Comparison of ENCODE assay signal across 10 cellular contexts in genomic region chr4:53703267-53703655, GRCh38.
DNase-seq lines count a peak whose midpoint lies in the region; ATAC-seq, FAIRE-seq and TF ChIP-seq lines count a peak whose summit lies in the region.
"Had no signal": no experiment of that assay in that cellular context is flagged by ENCODE, and none has a peak within 500 bp of the region (broad histone marks: within the 10 kb centered on the region; RNA-seq: fewer than 3 reads in every experiment).

No MANE protein-coding gene starts in this region.

- H4K20me1 ChIP-seq in HCT116 (ENCODE audit: insufficient read depth), result no peaks in the 10 kb centered on the region

- no peak for FAIRE-seq in RCC 7860 (lab: Jason Lieb, UNC)
- FAIRE-seq: endometrium had no signal

- H3K4me1 ChIP-seq in HCT116 (ENCODE audit: control insufficient read depth in 1 of 2, insufficient read depth in 2 of 2, low read length in 2 of 2) (peaks cover 12 to 15% of the 10 kb centered on the region in 2 experiments), liver (ENCODE audit: control insufficient read depth in 4 of 4, insufficient read depth in 4 of 4, low read length in 3 of 4) (peaks cover 4 to 25% (median 12%) of the 10 kb centered on the region in 4 donors)

- no peaks in the 10 kb centered on the region for H3K36me3 Mint-ChIP-seq in activated naive CD8-positive, alpha-beta T cell treated with anti-CD3 and anti-CD28 coated beads for 36 hours
- H3K36me3 Mint-ChIP-seq in stimulated activated naive B cell treated with anti-CD40 and anti-IgM and Interleukin-4, amounts not matched to agents 10 μg/mL and 1 μg/mL and 100 μg/mL, for 72 hours, result peaks cover 0 to 10% of the 10 kb centered on the region in 2 donors

- no peak for TF ChIP-seq RAD21 in HCT116 (IDR thresholded peaks at IDR 0.05; ENCODE audit: low read depth)
- TF ChIP-seq RAD21 in liver (IDR thresholded peaks at IDR 0.05), result no peak

- peaks cover 12% of the 10 kb centered on the region for H3K4me1 Mint-ChIP-seq in activated naive CD8-positive, alpha-beta T cell treated with anti-CD3 and anti-CD28 coated beads for 36 hours
- peaks cover 35 to 54% of the 10 kb centered on the region in 2 donors for H3K4me1 Mint-ChIP-seq in stimulated activated naive B cell treated with anti-CD40 and anti-IgM and Interleukin-4, amounts not matched to agents 10 μg/mL and 1 μg/mL and 100 μg/mL, for 72 hours

- TF ChIP-seq CTCF in HCT116 (IDR thresholded peaks at IDR 0.05 in 2 of 3, conservative IDR thresholded peaks at IDR 0.05 in 1 of 3; ENCODE audit: borderline replicate concordance in 1 of 3, insufficient read depth in 1 of 3, low read depth in 2 of 3, low read length in 2 of 3) (no peak), liver (IDR thresholded peaks at IDR 0.05; ENCODE audit: low read depth, low read length, missing input control) (no peak)

- no peaks in the 10 kb centered on the region; the same call in 1 of the 2 replicates for H3K27me3 ChIP-seq in HCT116 (ENCODE audit: insufficient read depth, low read length)
- H3K27me3 ChIP-seq in liver (ENCODE audit: control insufficient read depth in 4 of 4, insufficient read depth in 4 of 4, low read length in 3 of 4), result no peaks in the 10 kb centered on the region

- no peak overlapping the region for H3K4me3 ChIP-seq in HCT116 (replicated peaks in 1 of 2; ENCODE audit: low read depth in 1 of 2, low read length in 2 of 2)
- no peak overlapping the region for H3K4me3 ChIP-seq in liver (ENCODE audit: low read depth in 1 of 3, low read length in 3 of 3)

- H3K36me3 ChIP-seq in HCT116 (ENCODE audit: control insufficient read depth in 1 of 2, insufficient read depth in 2 of 2, low read length in 2 of 2) (no peaks in the 10 kb centered on the region), liver (ENCODE audit: control insufficient read depth in 4 of 4, insufficient read depth in 3 of 4, low read depth in 1 of 4, low read length in 3 of 4) (no peaks in the 10 kb centered on the region)

- H3K27me3 Mint-ChIP-seq in activated naive CD8-positive, alpha-beta T cell treated with anti-CD3 and anti-CD28 coated beads for 36 hours, result peaks cover 31% of the 10 kb centered on the region
- no peaks in the 10 kb centered on the region for H3K27me3 Mint-ChIP-seq in stimulated activated naive B cell treated with anti-CD40 and anti-IgM and Interleukin-4, amounts not matched to agents 10 μg/mL and 1 μg/mL and 100 μg/mL, for 72 hours

- H2AFZ ChIP-seq in HCT116 (ENCODE audit: low read depth, low read length, poor library complexity, severe bottlenecking), result peak overlapping the region; percentile 85

- no peak for ATAC-seq in HCT116
- ATAC-seq in stimulated activated naive B cell treated with anti-CD40 and anti-IgM and Interleukin-4, amounts not matched to agents 10 μg/mL and 1 μg/mL and 100 μg/mL, for 72 hours (replicated peaks), result no peak
- no peak for ATAC-seq in HG03571 (IDR thresholded peaks at IDR 0.05; ENCODE audit: unreplicated experiment)

- H3K9ac ChIP-seq in HCT116 (ENCODE audit: low read length) (no peak overlapping the region), liver (ENCODE audit: low read depth in 1 of 2, low read length in 2 of 2) (no peak overlapping the region)

- H3K27ac ChIP-seq in HCT116 (ENCODE audit: low read depth, low read length) (no peak overlapping the region), liver (ENCODE audit: low read depth in 1 of 2, low read length in 2 of 2) (peak overlapping the region; percentile 32 to 51)

- no peaks in the 10 kb centered on the region for H3K9me2 ChIP-seq in HCT116 (ENCODE audit: insufficient read depth)

- RAD21 ChIA-PET in HCT116 (lab: Charles Lee; ENCODE audit: low non-redundant PET in 1 of 2, low total read pairs in 2 of 2, uncharacterized antibody in 2 of 2, unreplicated experiment in 2 of 2), result interaction anchor here in 1 of 2 experiments (1.5 kb wide), 1 partner anchor 531 kb away, joined by 5 read pairs; no protein-coding TSS in a partner anchor

- BruUV-seq in HCT116 (replicated peaks; lab: Mats Ljungman, UMichigan), result no TSS peak

- peak overlapping the region; percentile 75 for H3K4me2 ChIP-seq in HCT116 (ENCODE audit: low read length)

- DNase-seq in HCT116 (ENCODE audit: low read depth, low spot score) (no peak), COR-L47 (lab: John Stamatoyannopoulos, UW) (no peak), GM03348 (ENCODE audit: low spot score) (no peak), RCC 7860 (ENCODE audit: low spot score) (no peak)
- DNase-seq in activated naive CD8-positive, alpha-beta T cell treated with anti-CD3 and anti-CD28 coated beads for 36 hours, result no peak
- no peak for DNase-seq in stimulated activated naive B cell treated with anti-CD40 and anti-IgM and Interleukin-4, amounts not matched to agents 10 μg/mL and 1 μg/mL and 100 μg/mL, for 72 hours
- DNase-seq: stimulated activated CD4-positive, alpha-beta T cell treated with anti-CD3 and anti-CD28 coated beads, Interleukin-2, amount 100 ng/mL, for 24 hours had no signal

- H3K9me3 ChIP-seq in HCT116 (ENCODE audit: control insufficient read depth in 1 of 2, insufficient read depth in 1 of 2, low read depth in 1 of 2, low read length in 2 of 2) (no peaks in the 10 kb centered on the region), liver (ENCODE audit: control insufficient read depth in 4 of 4, low read length in 3 of 4) (no peaks in the 10 kb centered on the region)

- H3K4me3 Mint-ChIP-seq in activated naive CD8-positive, alpha-beta T cell treated with anti-CD3 and anti-CD28 coated beads for 36 hours, result peak overlapping the region; percentile 60
- peak overlapping the region; percentile 76 to 85 for H3K4me3 Mint-ChIP-seq in stimulated activated naive B cell treated with anti-CD40 and anti-IgM and Interleukin-4, amounts not matched to agents 10 μg/mL and 1 μg/mL and 100 μg/mL, for 72 hours

- intact Hi-C loops in HCT116 (cut with micrococcal nuclease), result loop anchor here (10.0 kb wide), 1 partner anchor 688 kb away; no protein-coding TSS in a partner anchor

- WGBS in liver, result 53% methylated on average over 7 of the region's 7 CpGs

- H3K9me3 Mint-ChIP-seq in activated naive CD8-positive, alpha-beta T cell treated with anti-CD3 and anti-CD28 coated beads for 36 hours, result no peaks in the 10 kb centered on the region
- H3K9me3 Mint-ChIP-seq in stimulated activated naive B cell treated with anti-CD40 and anti-IgM and Interleukin-4, amounts not matched to agents 10 μg/mL and 1 μg/mL and 100 μg/mL, for 72 hours, result peaks cover 10 to 13% of the 10 kb centered on the region in 2 donors

- H3K79me2 ChIP-seq in HCT116 (ENCODE audit: insufficient read depth, low read length), result no peaks in the 10 kb centered on the region

- H3K27ac Mint-ChIP-seq in activated naive CD8-positive, alpha-beta T cell treated with anti-CD3 and anti-CD28 coated beads for 36 hours, result no peak overlapping the region
- H3K27ac Mint-ChIP-seq in stimulated activated naive B cell treated with anti-CD40 and anti-IgM and Interleukin-4, amounts not matched to agents 10 μg/mL and 1 μg/mL and 100 μg/mL, for 72 hours, result peak overlapping the region; percentile 56

- no peak for TF ChIP-seq POLR2A in HCT116 (IDR thresholded peaks at IDR 0.05; ENCODE audit: borderline replicate concordance, extremely low read depth, insufficient read depth, insufficient read length)

- POLR2A ChIA-PET in HCT116 (lab: Charles Lee), result interaction anchor here (1.5 kb wide), 1 partner anchor 14 kb away, joined by 3 read pairs; no protein-coding TSS in a partner anchor

- CTCF ChIA-PET in HCT116 (lab: Charles Lee), result interaction anchor here (1.5 to 1.7 kb wide), 2 partner anchors 8 to 530 kb away, joined by 7 to 8 read pairs; no protein-coding TSS in a partner anchor

TF ChIP-seq in HCT116, 20 proteins besides CTCF, POLR2A, EP300 and RAD21 (continues in another document):
- no peak for TF ChIP-seq EZH2 (IDR thresholded peaks at IDR 0.05)
- no peak for TF ChIP-seq ZBTB33 (IDR thresholded peaks at IDR 0.05; ENCODE audit: extremely low read depth, insufficient replicate concordance, low read length)
- no peak for TF ChIP-seq JUND (IDR thresholded peaks at IDR 0.05)
- TF ChIP-seq FOSL1 (IDR thresholded peaks at IDR 0.05; ENCODE audit: low read depth), result no peak

TF ChIP-seq in liver, 16 proteins besides CTCF, POLR2A, EP300 and RAD21 (continues in another document):
- no peak for TF ChIP-seq EGR1 (IDR thresholded peaks at IDR 0.05; ENCODE audit: low read depth in 2 of 2)
- TF ChIP-seq RXRA (IDR thresholded peaks at IDR 0.05), result no peak
- no peak for TF ChIP-seq HNF4G (IDR thresholded peaks at IDR 0.05)
- TF ChIP-seq YY1 (IDR thresholded peaks at IDR 0.05), result no peak
- TF ChIP-seq JUND (IDR thresholded peaks at IDR 0.05), result no peak
- no peak for TF ChIP-seq ZBTB33 (IDR thresholded peaks at IDR 0.05)
- no peak for TF ChIP-seq FOXA1 (IDR thresholded peaks at IDR 0.05)
- TF ChIP-seq HNF4A (conservative IDR thresholded peaks at IDR 0.05), result no peak
- TF ChIP-seq GABPA (IDR thresholded peaks at IDR 0.05 in 1 of 2, conservative IDR thresholded peaks at IDR 0.05 in 1 of 2), result no peak
